24 cellular contexts compared by ENCODE assay signal in genomic region chr5:39740404-39740803, GRCh38.
"Had no signal": no experiment of that assay in that cellular context is flagged by ENCODE, and none has a peak within 500 bp of the region (broad histone marks: within the 10 kb centered on the region; RNA-seq: fewer than 3 reads in every experiment).

No MANE protein-coding gene starts in this region.

- ATAC-seq: activated CD8-positive, alpha-beta T cell treated with anti-CD3 and anti-CD28 coated beads, Interleukin-2, amount 10 ng/mL, durations not matched to agents 7 days and 5 days; T-helper 17 cell; WTC11 had no signal

- H3K36me3 Mint-ChIP-seq: activated naive CD8-positive, alpha-beta T cell treated with anti-CD3 and anti-CD28 coated beads, Interleukin-2, amount 10 ng/mL, durations not matched to agents 7 days and 5 days; WTC11 had no signal

- H3K4me1 Mint-ChIP-seq: activated naive CD8-positive, alpha-beta T cell treated with anti-CD3 and anti-CD28 coated beads, Interleukin-2, amount 10 ng/mL, durations not matched to agents 7 days and 5 days; WTC11 had no signal

- H3K4me2 ChIP-seq: PC-9 had no signal

- H3K27ac Mint-ChIP-seq: activated CD8-positive, alpha-beta T cell treated with anti-CD3 and anti-CD28 coated beads, Interleukin-2, amount 10 ng/mL, durations not matched to agents 7 days and 5 days; activated naive CD8-positive, alpha-beta T cell treated with anti-CD3 and anti-CD28 coated beads, Interleukin-2, amount 10 ng/mL, durations not matched to agents 7 days and 5 days; T-helper 17 cell; WTC11 had no signal

- H3K9me3 Mint-ChIP-seq: activated naive CD8-positive, alpha-beta T cell treated with anti-CD3 and anti-CD28 coated beads, Interleukin-2, amount 10 ng/mL, durations not matched to agents 7 days and 5 days; WTC11 had no signal

- H3K36me3 ChIP-seq: adrenal gland had no signal

- H3K4me1 ChIP-seq: adrenal gland had no signal

- H3K27ac ChIP-seq: adrenal gland, PC-9 had no signal

- H3K4me3 Mint-ChIP-seq: activated CD8-positive, alpha-beta T cell treated with anti-CD3 and anti-CD28 coated beads, Interleukin-2, amount 10 ng/mL, durations not matched to agents 7 days and 5 days; activated naive CD8-positive, alpha-beta T cell treated with anti-CD3 and anti-CD28 coated beads, Interleukin-2, amount 10 ng/mL, durations not matched to agents 7 days and 5 days; T-helper 17 cell; WTC11 had no signal

- DNase-seq: activated CD4-positive, alpha-beta T cell treated with anti-CD3 and anti-CD28 coated beads for 48 hours; activated CD4-positive, alpha-beta T cell treated with anti-CD3 and anti-CD28 coated beads, Interleukin-2, amount 50 U/mL, for 4 hours; activated CD4-positive, CD25-positive, alpha-beta regulatory T cell treated with anti-CD3 and anti-CD28 coated beads, Interleukin-2, amount 50 U/mL, for 72 hours; activated CD8-positive, alpha-beta memory T cell treated with anti-CD3 and anti-CD28 coated beads, Interleukin-2, amount 50 U/mL, for 48 hours; activated CD8-positive, alpha-beta T cell treated with anti-CD3 and anti-CD28 coated beads, Interleukin-2, amount 10 ng/mL, durations not matched to agents 7 days and 5 days; activated naive CD4-positive, alpha-beta T cell treated with anti-CD3 and anti-CD28 coated beads, Interleukin-2, amount 50 U/mL, for 16 hours; activated naive CD8-positive, alpha-beta T cell treated with anti-CD3 and anti-CD28 coated beads, Interleukin-2, amount 10 ng/mL, durations not matched to agents 7 days and 5 days; activated T-cell treated with anti-CD3 and anti-CD28 coated beads, Interleukin-2, amount 50 U/mL, for 1 hour; adrenal gland; anterior cingulate cortex; KG1; MV-4-11; NCI-H1092 treated with DMSO at 0.1 percent for 48 hours; NCI-H1417 treated with DMSO at 0.1 percent for 48 hours; NCI-H1694; NCI-H2029; NCI-H2107; NCI-H510A treated with DMSO at 0.1 percent for 48 hours; NCI-H69; PC-9; SHP77 treated with DMSO at 0.1 percent for 48 hours; T-helper 17 cell; T-helper 9 cell had no signal

- H2AFZ ChIP-seq: PC-9 had no signal

- H3K4me3 ChIP-seq: adrenal gland, PC-9 had no signal

- H3K27me3 ChIP-seq: adrenal gland had no signal
